Comparison of ENCODE assay signal across 18 cellular contexts in the genomic region with DNA sequence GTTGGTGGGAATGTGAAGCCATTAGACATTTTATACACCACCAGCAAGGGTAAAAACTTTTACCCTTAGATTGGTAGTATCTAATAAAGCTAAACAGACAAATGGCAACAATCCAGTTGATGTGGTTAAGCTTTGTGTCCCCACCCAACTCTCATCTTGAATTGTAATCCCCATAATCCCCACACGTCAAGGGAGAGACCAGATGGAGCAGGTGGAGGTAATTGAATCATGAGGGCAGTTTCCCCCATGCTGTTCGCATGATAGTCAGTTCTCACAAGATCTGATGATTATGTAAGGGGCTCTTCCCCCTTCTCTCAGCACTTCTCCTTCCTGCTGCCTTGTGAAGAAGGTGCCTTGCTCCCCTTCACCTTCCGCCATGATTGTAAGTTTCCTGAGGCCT.
DNase-seq lines count a peak whose midpoint lies in the region; TF ChIP-seq lines count a peak whose summit lies in the region.
"Had no signal": no experiment of that assay in that cellular context is flagged by ENCODE, and none has a peak within 500 bp of the region (broad histone marks: within the 10 kb centered on the region; RNA-seq: fewer than 3 reads in every experiment).

No MANE protein-coding gene starts in this region.

- POLR2A ChIA-PET in GM10248 (lab: Yijun Ruan, JAX), result no interaction called here

- CTCF ChIA-PET in GM10248 (lab: Yijun Ruan, JAX), result interaction anchor here (1.1 kb wide), 1 partner anchor 10 kb away, joined by 5 read pairs; no protein-coding TSS in a partner anchor

- H3K36me3 ChIP-seq in SJCRH30 (no peaks in the 10 kb centered on the region), tibial artery (no peaks in the 10 kb centered on the region)
- H3K36me3 ChIP-seq: BE2C had no signal

- intact Hi-C loops in tibial artery (cut with DNase I; ENCODE audit: low total_unique reads), result no loop called here

- TF ChIP-seq CTCF in GM10248 (IDR thresholded peaks at IDR 0.05; ENCODE audit: control extremely low read depth, extremely low read depth, low read depth, missing control alignments) (no peak), tibial artery (IDR thresholded peaks at IDR 0.05) (no peak), coronary artery (IDR thresholded peaks at IDR 0.05) (no peak)

- H3K27ac ChIP-seq in SJCRH30, result no peak overlapping the region
- H3K27ac ChIP-seq in tibial artery, result no peak overlapping the region
- H3K27ac ChIP-seq in coronary artery, result no peak overlapping the region
- H3K27ac ChIP-seq: 22Rv1 had no signal

- no peaks in the 10 kb centered on the region; the same call in 1 of the 2 replicates for H3K9me3 ChIP-seq in SJCRH30 (replicated peaks)
- H3K9me3 ChIP-seq in tibial artery, result no peaks in the 10 kb centered on the region
- H3K9me3 ChIP-seq: BE2C had no signal

- DNase-seq in DMS53 (lab: John Stamatoyannopoulos, UW), result peak; percentile 10
- DNase-seq in DMS53 treated with DMSO at 0.1 percent for 48 hours (lab: John Stamatoyannopoulos, UW; ENCODE audit: unreplicated experiment), result no peak
- DNase-seq in NCI-H524 (lab: John Stamatoyannopoulos, UW), result peak; percentile 79 to 91
- DNase-seq in SJCRH30, result peak; percentile 49 to 76
- DNase-seq in GM10248 (ENCODE audit: extremely low spot score), result no peak
- no peak for DNase-seq in tibial artery
- no peak for DNase-seq in coronary artery (ENCODE audit: low spot score)
- DNase-seq: BE2C, Calu3, NCI-H2029, NCI-H2227 treated with DMSO at 0.1 percent for 48 hours, NCI-H510A, NCI-H774, Right ventricle myocardium superior, RPMI8226, T-helper 1 cell had no signal

- H3K4me3 ChIP-seq in SJCRH30 (no peak overlapping the region), tibial artery (no peak overlapping the region), coronary artery (no peak overlapping the region)
- H3K4me3 ChIP-seq: GM12878 had no signal

- H3K4me1 ChIP-seq in SJCRH30 (peaks cover 15% of the 10 kb centered on the region), tibial artery (no peaks in the 10 kb centered on the region)
- H3K4me1 ChIP-seq: BE2C had no signal

- H3K27me3 ChIP-seq in SJCRH30 (no peaks in the 10 kb centered on the region), tibial artery (no peaks in the 10 kb centered on the region)
- H3K27me3 ChIP-seq: BE2C had no signal

Comparison
In these comparisons a context has a peak if more than half of its experiments do, and no peak if none do; other contexts are left out.
1. DNase-seq: peak in DMS53 (single experiment), NCI-H524 (2 of 2) and SJCRH30 (2 of 2); none in DMS53 treated with DMSO at 0.1 percent for 48 hours (single experiment), GM10248 (single experiment), tibial artery (0 of 2) and coronary artery (single experiment).